ENCODE assay signal across 23 cellular contexts in genomic region chr9:126062158-126062929, GRCh38.
"Had no signal": no experiment of that assay in that cellular context is flagged by ENCODE, and none has a peak within 500 bp of the region (broad histone marks: within the 10 kb centered on the region; RNA-seq: fewer than 3 reads in every experiment).

No MANE protein-coding gene starts in this region.

- DNase-seq: activated CD4-positive, alpha-beta memory T cell treated with anti-CD3 and anti-CD28 coated beads, Interleukin-2, amount 10 ng/mL, durations not matched to agents 7 days and 5 days; activated CD4-positive, alpha-beta T cell treated with anti-CD3 and anti-CD28 coated beads, Interleukin-2, amount 50 U/mL, for 1 hour; activated CD4-positive, CD25-positive, alpha-beta regulatory T cell; activated gamma-delta T cell treated with Interleukin-2 at 50 U/mL for 16 hours; activated naive CD4-positive, alpha-beta T cell treated with anti-CD3 and anti-CD28 coated beads, Interleukin-2, amount 10 ng/mL, durations not matched to agents 7 days and 5 days; activated naive CD8-positive, alpha-beta T cell treated with anti-CD3 and anti-CD28 coated beads, Interleukin-2, amount 10 ng/mL, durations not matched to agents 7 days and 5 days; activated T-cell treated with anti-CD3 and anti-CD28 coated beads for 4 hours; activated T-cell treated with anti-CD3 and anti-CD28 coated beads, Interleukin-2, amount 50 U/mL, for 48 hours; central memory CD4-positive, alpha-beta T cell; Kasumi-1; NCI-H1048; NCI-H146; NCI-H187 treated with DMSO at 0.1 percent for 48 hours; NCI-H2081 treated with DMSO at 0.1 percent for 48 hours; NCI-H446; NCI-H524; NCI-H748 treated with DMSO at 0.1 percent for 48 hours; SIG-M5; T-helper 17 cell; T-helper 9 cell had no signal

- H3K4me1 ChIP-seq: breast epithelium had no signal

- H3K4me3 ChIP-seq: breast epithelium had no signal

- H3K9me3 ChIP-seq: breast epithelium had no signal

- ATAC-seq: activated T-helper 17 cell treated with anti-CD3 and anti-CD28 coated beads, Interleukin-2, amount 50 U/mL, for 72 hours; T-helper 17 cell had no signal

- H3K36me3 ChIP-seq: breast epithelium had no signal

- H3K27ac ChIP-seq: breast epithelium, VCaP had no signal
